ENCODE assay signal across 30 cellular contexts in genomic region chr17:73269791-73270190, GRCh38. TPM values are rescaled to one million over a fixed set of nuclear protein-coding genes. Genes with fewer than 3 reads are reported as not detected.
"Had no signal": no experiment of that assay in that cellular context is flagged by ENCODE, and none has a peak within 500 bp of the region (broad histone marks: within the 10 kb centered on the region; RNA-seq: fewer than 3 reads in every experiment).

No MANE protein-coding gene starts in this region.

- H3K9me3 ChIP-seq: stomach, suprapubic skin, testis, thoracic aorta, thyroid gland, tibial artery, tibial nerve, transverse colon, upper lobe of left lung, upper lobe of right lung, uterus, vagina had no signal

- DNase-seq: stimulated activated CD4-positive, alpha-beta T cell treated with anti-CD3 and anti-CD28 coated beads, Interleukin-2, amount 100 ng/mL, for 48 hours; stimulated activated CD4-positive, alpha-beta T cell treated with anti-CD3 and anti-CD28 coated beads, Interleukin-4, amount 100 ng/mL, for 1 hour; stimulated activated CD4-positive, alpha-beta T cell treated with anti-CD3 and anti-CD28 coated beads, Interleukin-4, amount 100 ng/mL, for 24 hours; stimulated activated CD4-positive, alpha-beta T cell treated with anti-CD3 and anti-CD28 coated beads, Interleukin-4, amount 100 ng/mL, for 4 hours; stimulated activated CD8-positive, alpha-beta memory T cell treated with anti-CD3 and anti-CD28 coated beads, Interleukin-4, amount 100 ng/mL, for 48 hours; stimulated activated naive B cell treated with anti-CD40 and anti-IgM and Interleukin-4, amounts not matched to agents 10 μg/mL and 1 μg/mL and 100 μg/mL, for 72 hours; stimulated activated naive CD4-positive, alpha-beta T cell; stimulated activated naive CD4-positive, alpha-beta T cell treated with Interleukin-2 at 50 U/mL for 16 hours; stimulated activated naive CD8-positive, alpha-beta T cell treated with anti-CD3 and anti-CD28 coated beads, Interleukin-15, amount 100 ng/mL, for 72 hours; stimulated activated naive CD8-positive, alpha-beta T cell treated with anti-CD3 and anti-CD28 coated beads, Interleukin-15, Interleukin-2, amounts not matched to agents 100 U/mL and 50 U/mL, for 24 hours; stomach; substantia nigra; testis; thyroid gland; tibial artery; transverse colon; upper lobe of left lung; upper lobe of right lung; uterus had no signal

- ATAC-seq: stimulated activated effector memory CD8-positive, alpha-beta T cell treated with anti-CD3 and anti-CD28 coated beads, Interleukin-12 subunit alpha, Interleukin-12 subunit beta, amount 100 ng/mL, for 72 hours; stimulated activated memory B cell treated with anti-CD40 and anti-IgM and Interleukin-4, amounts not matched to agents 10 μg/mL and 1 μg/mL and 100 μg/mL, for 72 hours; stimulated activated naive B cell treated with anti-CD40 and anti-IgM and Interleukin-4, amounts not matched to agents 10 μg/mL and 1 μg/mL and 100 μg/mL, for 72 hours; stimulated activated naive CD8-positive, alpha-beta T cell treated with anti-CD3 and anti-CD28 coated beads, Interleukin-15, amount 100 ng/mL, for 72 hours; stimulated activated naive CD8-positive, alpha-beta T cell treated with anti-CD3 and anti-CD28 coated beads, Interleukin-15, Interleukin-2, amounts not matched to agents 100 U/mL and 50 U/mL, for 24 hours; upper lobe of right lung had no signal

- H3K4me3 ChIP-seq: stomach, suprapubic skin, testis, thoracic aorta, thyroid gland, tibial artery, tibial nerve, transverse colon, upper lobe of left lung, upper lobe of right lung, uterus, vagina had no signal

- H3K4me1 ChIP-seq: stomach, suprapubic skin, thyroid gland, tibial artery, transverse colon, upper lobe of left lung, upper lobe of right lung, uterus, vagina had no signal

- H3K27me3 ChIP-seq: stomach, suprapubic skin, testis, thyroid gland, tibial artery, tibial nerve, transverse colon, upper lobe of left lung, upper lobe of right lung, uterus, vagina had no signal

- H3K27ac ChIP-seq: stomach, suprapubic skin, testis, thoracic aorta, thyroid gland, tibial artery, transverse colon, upper lobe of left lung, upper lobe of right lung, uterus, vagina had no signal

- H3K36me3 ChIP-seq: stomach, suprapubic skin, thoracic aorta, thyroid gland, tibial artery, tibial nerve, transverse colon, upper lobe of left lung, upper lobe of right lung, uterus, vagina had no signal

RNA-seq across cellular contexts. Expression of gene CPSF4L, which starts 8.1 kb away (rescaled TPM):
- total RNA-seq: stomach, subcutaneous adipose tissue, suprapubic skin, temporal lobe, thoracic aorta, thyroid gland, tibial nerve, transverse colon, upper lobe of right lung, ureter, vagina had no signal
- polyA plus RNA-seq: stomach, thymus, urinary bladder had no signal
